In genomic region chr3:50210510-50211367, GRCh38 we compare ENCODE assay signal across 1 cellular context.
TF ChIP-seq lines count a peak whose summit lies in the region.

No MANE protein-coding gene starts in this region.

TF ChIP-seq in GM23338, 12 proteins besides CTCF, POLR2A, EP300 and RAD21 (continued from another document):
- TF ChIP-seq ZNF462 (CRISPR knock-in tag; IDR thresholded peaks at IDR 0.05) (no peak), CREB1 (CRISPR knock-in tag; IDR thresholded peaks at IDR 0.05; ENCODE audit: low read depth) (no peak), NANOG (IDR thresholded peaks at IDR 0.05; ENCODE audit: borderline replicate concordance) (no peak)
